ENCODE assay signal across 23 cellular contexts in the genomic region with DNA sequence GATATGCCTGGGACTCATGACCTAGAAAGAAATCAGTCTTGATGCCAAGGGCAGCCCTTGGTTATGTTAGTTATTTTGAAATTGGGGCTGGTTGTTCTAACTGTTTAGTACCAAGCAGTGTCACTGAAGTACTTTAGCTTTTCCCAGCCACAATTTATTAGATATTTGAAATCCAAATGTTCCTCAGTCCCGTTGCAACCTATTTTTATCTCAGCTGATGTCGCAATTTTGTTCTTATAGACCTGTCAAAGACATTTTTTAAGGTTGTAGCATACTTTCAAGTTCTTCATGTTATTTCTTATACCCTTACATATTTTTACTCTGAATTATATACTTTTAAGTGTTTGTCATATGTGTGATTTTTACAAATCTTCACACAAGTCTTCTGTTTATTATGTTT.
DNase-seq lines count a peak whose midpoint lies in the region; ATAC-seq, FAIRE-seq and TF ChIP-seq lines count a peak whose summit lies in the region.
"Had no signal": no experiment of that assay in that cellular context is flagged by ENCODE, and none has a peak within 500 bp of the region (broad histone marks: within the 10 kb centered on the region; RNA-seq: fewer than 3 reads in every experiment).

No MANE protein-coding gene starts in this region.

- no peak overlapping the region for H2BK120ac ChIP-seq in H1 (replicated peaks; ENCODE audit: low read depth, low read length)
- no peak overlapping the region for H2BK120ac ChIP-seq in mesenchymal stem cell (ENCODE audit: low read depth, low read length)

- H2BK20ac ChIP-seq in H1 (ENCODE audit: low read length), result no peak overlapping the region

- H2AK5ac ChIP-seq in H1 (ENCODE audit: low read depth, low read length) (no peak overlapping the region), mesenchymal stem cell (ENCODE audit: low read length, severe bottlenecking) (no peak overlapping the region)

- CTCF ChIA-PET in H1 (lab: Charles Lee; ENCODE audit: partially characterized antibody) (interaction anchor here (1.1 kb wide), 1 partner anchor 56 kb away, joined by 5 read pairs; no protein-coding TSS in a partner anchor), PC-9 (lab: Charles Lee) (no interaction called here)

- H3K79me2 ChIP-seq in H1 (ENCODE audit: control insufficient read depth in 1 of 2, insufficient read depth in 2 of 2, low read length in 2 of 2) (no peaks in the 10 kb centered on the region), PC-9 (ENCODE audit: low read depth) (no peaks in the 10 kb centered on the region)

- POLR2A ChIA-PET in H1 (lab: Charles Lee; ENCODE audit: partially characterized antibody), result no interaction called here
- POLR2A ChIA-PET in PC-9 (lab: Charles Lee; ENCODE audit: unreplicated experiment), result no interaction called here

- H3K27me3 ChIP-seq in adipocyte (replicated peaks; ENCODE audit: control insufficient read depth, insufficient read depth, low read length) (no peaks in the 10 kb centered on the region), H1 (replicated peaks in 1 of 4; ENCODE audit: control insufficient read depth in 3 of 4, extremely low read depth in 1 of 4, insufficient read depth in 3 of 4, low read length in 3 of 4) (no peaks in the 10 kb centered on the region), mesenchymal stem cell (ENCODE audit: control insufficient read depth in 1 of 2, insufficient read depth in 1 of 2, low read length in 2 of 2) (no peaks in the 10 kb centered on the region), PC-9 (ENCODE audit: insufficient read depth, low read depth) (no peaks in the 10 kb centered on the region), brain microvascular endothelial cell (replicated peaks) (no peaks in the 10 kb centered on the region)
- H3K27me3 ChIP-seq: BLaER1 had no signal

- H4K91ac ChIP-seq in H1 (replicated peaks; ENCODE audit: insufficient read length, low read length) (no peak overlapping the region), mesenchymal stem cell (ENCODE audit: low read length) (no peak overlapping the region)

- H3K4me2 ChIP-seq in H1 (ENCODE audit: insufficient read depth in 1 of 2, low read depth in 2 of 2, low read length in 2 of 2), result no peak overlapping the region
- H3K4me2 ChIP-seq in mesenchymal stem cell (ENCODE audit: low read length, poor library complexity, severe bottlenecking), result no peak overlapping the region
- H3K4me2 ChIP-seq in PC-9, result no peak overlapping the region
- H3K4me2 ChIP-seq: BLaER1 had no signal

- H2BK15ac ChIP-seq in H1 (ENCODE audit: low read length) (no peak overlapping the region), mesenchymal stem cell (ENCODE audit: low read depth, poor library complexity, severe bottlenecking) (no peak overlapping the region)

- TF ChIP-seq CTCF in H1 (IDR thresholded peaks at IDR 0.05; ENCODE audit: control extremely low read depth in 1 of 3, insufficient read depth in 1 of 3, low read depth in 1 of 3, low read length in 3 of 3), result no peak
- no peak for TF ChIP-seq CTCF in PC-9 (conservative IDR thresholded peaks at IDR 0.05)
- TF ChIP-seq CTCF in brain microvascular endothelial cell (IDR thresholded peaks at IDR 0.05; ENCODE audit: low read depth, low read length, missing control alignments), result no peak

- intact Hi-C loops in Right ventricle myocardium superior (cut with DNase I), result no loop called here
- intact Hi-C loops in PC-9 (cut with micrococcal nuclease; ENCODE audit: unreplicated experiment), result no loop called here

- no TSS peak for BruUV-seq in PC-9 (replicated peaks; lab: Mats Ljungman, UMichigan)

- H3K23me2 ChIP-seq in H1 (ENCODE audit: low read depth, low read length), result no peaks in the 10 kb centered on the region; the same call in 1 of the 2 replicates

- no peak for ATAC-seq in Right ventricle myocardium superior (ENCODE audit: poor library complexity)
- ATAC-seq: CD8-positive, alpha-beta T cell; GM12878; HCT116 had no signal

- no peak overlapping the region for H3K23ac ChIP-seq in H1 (ENCODE audit: insufficient read length)
- H3K23ac ChIP-seq in mesenchymal stem cell (ENCODE audit: low read length in 2 of 2), result no peak overlapping the region

- H2BK12ac ChIP-seq in H1 (ENCODE audit: low read depth, low read length), result no peak overlapping the region
- H2BK12ac ChIP-seq in mesenchymal stem cell (ENCODE audit: low read length in 2 of 2), result no peak overlapping the region

- in situ Hi-C loops in G401 (cut with HindIII; ENCODE audit: low sequenced_read_pairs), result no loop called here
- in situ Hi-C loops in brain microvascular endothelial cell (cut with HindIII; ENCODE audit: low pct_ligation_motif_present, low sequenced_read_pairs), result no loop called here

- TF ChIP-seq POLR2A in H1 (IDR thresholded peaks at IDR 0.05; ENCODE audit: control extremely low read depth in 1 of 2, low read depth in 2 of 2, low read length in 2 of 2), result no peak

- no peak overlapping the region for H2AFZ ChIP-seq in H1 (ENCODE audit: low read length)
- H2AFZ ChIP-seq in mesenchymal stem cell (ENCODE audit: low read depth, low read length), result no peak overlapping the region
- H2AFZ ChIP-seq in PC-9, result no peak overlapping the region
- H2AFZ ChIP-seq: GM23248 had no signal

- H3K56ac ChIP-seq in H1 (replicated peaks; ENCODE audit: insufficient read length, low read depth, low read length), result no peak overlapping the region

- H4K20me1 ChIP-seq in H1 (replicated peaks in 1 of 2; ENCODE audit: control insufficient read depth in 1 of 2, insufficient read depth in 2 of 2, low read length in 2 of 2) (no peaks in the 10 kb centered on the region), PC-9 (ENCODE audit: insufficient read depth) (no peaks in the 10 kb centered on the region)
- H4K20me1 ChIP-seq: BLaER1 had no signal

- peak; percentile 26 for DNase-seq in G401 (ENCODE audit: low spot score)
- peak; percentile 23 for DNase-seq in adipocyte (ENCODE audit: low read depth)
- DNase-seq in H1 (ENCODE audit: low read depth in 1 of 2, low spot score in 2 of 2), result no peak
- peak; percentile 24 for DNase-seq in mesenchymal stem cell
- DNase-seq in Right ventricle myocardium superior, result no peak
- no peak for DNase-seq in PC-9
- DNase-seq in activated CD4-positive, CD25-positive, alpha-beta regulatory T cell treated with anti-CD3 and anti-CD28 coated beads, Interleukin-2, amount 50 U/mL, for 72 hours, result no peak
- no peak for DNase-seq in brain microvascular endothelial cell
- DNase-seq: Caco-2; CD4-positive, CD25-positive, alpha-beta regulatory T cell; CD8-positive, alpha-beta T cell; DMS153; DND-41; GDM1; GM23248; H9 had no signal

- H3K18ac ChIP-seq in H1 (ENCODE audit: extremely low read depth, low read length), result no peak overlapping the region
- H3K18ac ChIP-seq in mesenchymal stem cell (ENCODE audit: low read depth in 1 of 2, low read length in 2 of 2), result no peak overlapping the region

- H3K4ac ChIP-seq in H1 (replicated peaks; ENCODE audit: insufficient read length, low read depth, low read length) (no peak overlapping the region), mesenchymal stem cell (ENCODE audit: low read depth in 1 of 2, low read length in 2 of 2) (no peak overlapping the region)

- H3F3A ChIP-seq in PC-9 (ENCODE audit: insufficient read depth, low read depth), result no peaks in the 10 kb centered on the region

- no peaks in the 10 kb centered on the region for H3K36me3 ChIP-seq in adipocyte (ENCODE audit: control insufficient read depth, insufficient read depth, low read length, severe bottlenecking)
- H3K36me3 ChIP-seq in H1 (ENCODE audit: control insufficient read depth in 2 of 4, insufficient read depth in 4 of 4, low read length in 3 of 4), result no peaks in the 10 kb centered on the region
- no peaks in the 10 kb centered on the region for H3K36me3 ChIP-seq in mesenchymal stem cell (ENCODE audit: control insufficient read depth in 1 of 2, insufficient read depth in 2 of 2, low read depth in 1 of 2, low read length in 2 of 2)
- H3K36me3 ChIP-seq in PC-9 (ENCODE audit: low read depth), result no peaks in the 10 kb centered on the region
- H3K36me3 ChIP-seq in brain microvascular endothelial cell (replicated peaks), result no peaks in the 10 kb centered on the region
- H3K36me3 ChIP-seq: BLaER1 had no signal

- H3K9me3 ChIP-seq in adipocyte (ENCODE audit: control insufficient read depth, low read length), result no peaks in the 10 kb centered on the region
- H3K9me3 ChIP-seq in H1 (ENCODE audit: insufficient read depth in 2 of 2, low read depth in 1 of 2, low read length in 1 of 2), result 0 out of 4 replicates have a peak, but pooled peaks cover 0 to 3% of the 10 kb centered on the region in 2 experiments
- H3K9me3 ChIP-seq in mesenchymal stem cell (ENCODE audit: control insufficient read depth, low read length), result no peaks in the 10 kb centered on the region
- no peaks in the 10 kb centered on the region for H3K9me3 ChIP-seq in PC-9 (ENCODE audit: insufficient read depth, low read depth)
- H3K9me3 ChIP-seq: BLaER1, Caco-2 had no signal

- no peak for FAIRE-seq in H1 (lab: Jason Lieb, UNC)
- FAIRE-seq: A204.1, GM12878, GM18507 had no signal

- H4K8ac ChIP-seq in H1 (ENCODE audit: extremely low read depth, insufficient read depth, low read length) (no peak overlapping the region), mesenchymal stem cell (ENCODE audit: low read length) (no peak overlapping the region)

- no peak for TF ChIP-seq EP300 in H1 (IDR thresholded peaks at IDR 0.05; ENCODE audit: borderline replicate concordance in 1 of 2, low read depth in 2 of 2, low read length in 2 of 2)

- H3K27ac ChIP-seq in H1 (ENCODE audit: low read depth, low read length) (no peak overlapping the region), mesenchymal stem cell (ENCODE audit: low read length, poor library complexity, severe bottlenecking) (no peak overlapping the region), PC-9 (no peak overlapping the region), brain microvascular endothelial cell (no peak overlapping the region)
- H3K27ac ChIP-seq: 22Rv1, BLaER1, C4-2B, GM23248 had no signal

- H3K79me1 ChIP-seq in H1 (ENCODE audit: low read depth, low read length) (no peaks in the 10 kb centered on the region), mesenchymal stem cell (replicated peaks; ENCODE audit: low read length, poor library complexity, severe bottlenecking) (no peaks in the 10 kb centered on the region)

- peaks cover 12% of the 10 kb centered on the region for H3K4me1 ChIP-seq in adipocyte (ENCODE audit: control insufficient read depth, insufficient read depth, low read length)
- no peaks in the 10 kb centered on the region; a peak in 4 of 7 replicates for H3K4me1 ChIP-seq in H1 (replicated peaks in 1 of 4; ENCODE audit: control insufficient read depth in 3 of 4, insufficient read depth in 4 of 4, low read length in 3 of 4)
- no peaks in the 10 kb centered on the region for H3K4me1 ChIP-seq in mesenchymal stem cell (ENCODE audit: control insufficient read depth, insufficient read depth, low read depth, low read length)
- H3K4me1 ChIP-seq in PC-9 (replicated peaks; ENCODE audit: insufficient read depth), result no peaks in the 10 kb centered on the region
- H3K4me1 ChIP-seq: BLaER1, Caco-2 had no signal

- H3K9ac ChIP-seq in adipocyte (ENCODE audit: low read length), result no peak overlapping the region
- H3K9ac ChIP-seq in H1 (replicated peaks in 1 of 4; ENCODE audit: extremely low read depth in 1 of 4, low read depth in 3 of 4, low read length in 3 of 4), result no peak overlapping the region
- H3K9ac ChIP-seq in mesenchymal stem cell (ENCODE audit: low read length), result no peak overlapping the region
- H3K9ac ChIP-seq: BLaER1, GM23248 had no signal

- no peaks in the 10 kb centered on the region for H3K9me2 ChIP-seq in PC-9 (ENCODE audit: insufficient read depth)

- no peak for TF ChIP-seq RAD21 in H1 (IDR thresholded peaks at IDR 0.05 in 1 of 2, conservative IDR thresholded peaks at IDR 0.05 in 1 of 2; ENCODE audit: low read depth in 2 of 2, low read length in 2 of 2)

- H2BK5ac ChIP-seq in H1 (ENCODE audit: low read depth, low read length) (no peak overlapping the region), mesenchymal stem cell (ENCODE audit: low read depth, low read length, poor library complexity, severe bottlenecking) (no peak overlapping the region)

- no peak overlapping the region for H4K5ac ChIP-seq in H1 (ENCODE audit: insufficient read length, low read depth, low read length)

- WGBS in H1 (ENCODE audit: extremely low coverage in 1 of 2, insufficient coverage in 1 of 2, insufficient read length in 1 of 2, insufficient replicate concordance in 2 of 2, low coverage in 1 of 2, low lambda C conversion rate in 2 of 2, missing lambda C conversion rate in 1 of 2), 2 experiments, result 95% methylated on average over 2 of the region's 2 CpGs; no CpG with 5 or more reads in 1 of the 2 experiments
- WGBS in mesenchymal stem cell, result no CpG with 5 or more reads among the region's 2 CpGs

- no peak overlapping the region for H3K4me3 ChIP-seq in adipocyte (ENCODE audit: low read length)
- no peak overlapping the region for H3K4me3 ChIP-seq in H1 (ENCODE audit: extremely low read depth in 1 of 4, insufficient read depth in 2 of 4, low read depth in 3 of 4, low read length in 4 of 4)
- no peak overlapping the region for H3K4me3 ChIP-seq in mesenchymal stem cell (ENCODE audit: insufficient read depth in 1 of 2, low read depth in 1 of 2, low read length in 2 of 2)
- H3K4me3 ChIP-seq in PC-9, result no peak overlapping the region
- H3K4me3 ChIP-seq in brain microvascular endothelial cell (ENCODE audit: low read depth, low read length), result no peak overlapping the region
- H3K4me3 ChIP-seq: BLaER1, GM12878, GM23248 had no signal

- no peak overlapping the region for H3K14ac ChIP-seq in H1 (ENCODE audit: insufficient read length)
- no peak overlapping the region for H3K14ac ChIP-seq in mesenchymal stem cell (ENCODE audit: low read length in 2 of 2)

Comparison
In these comparisons a context has a peak if more than half of its experiments do, and no peak if none do; other contexts are left out.
1. DNase-seq: peak in G401 (single experiment), adipocyte (single experiment) and mesenchymal stem cell (single experiment); none in H1 (0 of 2), Right ventricle myocardium superior (single experiment), PC-9 (0 of 2), activated CD4-positive, CD25-positive, alpha-beta regulatory T cell treated with anti-CD3 and anti-CD28 coated beads, Interleukin-2, amount 50 U/mL, for 72 hours (single experiment) and brain microvascular endothelial cell (single experiment).